ENCODE assay signal across 12 cellular contexts in genomic region chrX:10486373-10486772, GRCh38.
DNase-seq lines count a peak whose midpoint lies in the region; ATAC-seq, FAIRE-seq and TF ChIP-seq lines count a peak whose summit lies in the region.
"Had no signal": no experiment of that assay in that cellular context is flagged by ENCODE, and none has a peak within 500 bp of the region (broad histone marks: within the 10 kb centered on the region; RNA-seq: fewer than 3 reads in every experiment).

No MANE protein-coding gene starts in this region.

- ATAC-seq in upper lobe of right lung (no peak), HG02763 (IDR thresholded peaks at IDR 0.05; ENCODE audit: unreplicated experiment) (no peak)
- ATAC-seq: activated CD4-positive, alpha-beta T cell treated with anti-CD3 and anti-CD28 coated beads for 36 hours had no signal

- H2AFZ ChIP-seq in keratinocyte (ENCODE audit: control insufficient read depth, low read length): no peak overlapping the region

- peak overlapping the region; percentile 58 for H3K27ac ChIP-seq in keratinocyte (ENCODE audit: control insufficient read depth, insufficient read depth, low read length)
- H3K27ac ChIP-seq in upper lobe of right lung: no peak overlapping the region
- H3K27ac ChIP-seq: testis had no signal

- DNase-seq in AG04449 (ENCODE audit: low read depth, low spot score) (peak; percentile 59), LHCN-M2 (ENCODE audit: low read depth) (peak; percentile 77), dermis blood vessel endothelial cell (peak; percentile 63), keratinocyte (ENCODE audit: low read depth, low spot score) (peak; percentile 21), upper lobe of right lung (no peak), G401 (ENCODE audit: low spot score) (no peak), occipital lobe (lab: John Stamatoyannopoulos, UW) (no peak)
- DNase-seq: activated CD4-positive, alpha-beta T cell treated with anti-CD3 and anti-CD28 coated beads for 36 hours; mesendoderm; NCI-H1417 treated with DMSO at 0.1 percent for 48 hours; testis had no signal

- H3K4me3 ChIP-seq in AG04449 (ENCODE audit: low read depth, low read length) (no peak overlapping the region), keratinocyte (ENCODE audit: control insufficient read depth in 2 of 3, extremely low read depth in 1 of 3, insufficient read depth in 2 of 3, low read depth in 1 of 3, low read length in 3 of 3) (no peak overlapping the region), upper lobe of right lung (no peak overlapping the region)
- H3K4me3 ChIP-seq: testis had no signal

- no peaks in the 10 kb centered on the region for H4K20me1 ChIP-seq in keratinocyte (ENCODE audit: control insufficient read depth, extremely low read depth, insufficient read depth, low read length)

- peaks cover 23% of the 10 kb centered on the region for H3K4me1 ChIP-seq in keratinocyte (ENCODE audit: control insufficient read depth, extremely low read depth, insufficient read depth, low read length)
- H3K4me1 ChIP-seq in upper lobe of right lung: peaks cover 7% of the 10 kb centered on the region
- H3K4me1 ChIP-seq: testis had no signal

- H3K79me2 ChIP-seq in keratinocyte (ENCODE audit: control insufficient read depth, insufficient read depth, low read length): no peaks in the 10 kb centered on the region

- H3K4me2 ChIP-seq in keratinocyte (ENCODE audit: control insufficient read depth, extremely low read depth, insufficient read depth, low read depth, low read length): peak overlapping the region; percentile 17

- POLR2A ChIA-PET in AG04449 (lab: Yijun Ruan, JAX): no interaction called here

- H3K27me3 ChIP-seq in keratinocyte (ENCODE audit: control insufficient read depth, extremely low read depth, insufficient read depth, low read length) (no peaks in the 10 kb centered on the region), upper lobe of right lung (no peaks in the 10 kb centered on the region)
- H3K27me3 ChIP-seq: testis had no signal

- TF ChIP-seq CTCF in AG04449 (IDR thresholded peaks at IDR 0.05; ENCODE audit: insufficient read depth, low read length, missing control alignments) (no peak), keratinocyte (optimal IDR thresholded peaks at IDR 0.05 in 1 of 3, IDR thresholded peaks at IDR 0.05 in 1 of 3, conservative IDR thresholded peaks at IDR 0.05 in 1 of 3; ENCODE audit: extremely low read depth in 1 of 3, insufficient read depth in 2 of 3, low read length in 3 of 3) (no peak), upper lobe of right lung (IDR thresholded peaks at IDR 0.05) (no peak)

- no peak for FAIRE-seq in keratinocyte (lab: Jason Lieb, UNC)

- intact Hi-C loops in upper lobe of right lung (cut with DNase I): no loop called here

- H3K9ac ChIP-seq in keratinocyte (ENCODE audit: control insufficient read depth, extremely low read depth, insufficient read depth, low read length): peak overlapping the region; percentile 28

- no peaks in the 10 kb centered on the region for H3K9me1 ChIP-seq in keratinocyte (ENCODE audit: control insufficient read depth, extremely low read depth, insufficient read depth, low read length)

- CTCF ChIA-PET in AG04449 (lab: Yijun Ruan, JAX): interaction anchor here (1.0 kb wide), 1 partner anchor 651 kb away, joined by 3 read pairs; no protein-coding TSS in a partner anchor

- dilution Hi-C loops in keratinocyte (cut with MboI; ENCODE audit: extremely low pct_ligation_motif_present, low sequenced_read_pairs): no loop called here

- no peaks in the 10 kb centered on the region for H3K9me3 ChIP-seq in keratinocyte (ENCODE audit: control insufficient read depth, low read depth, low read length)
- no peaks in the 10 kb centered on the region for H3K9me3 ChIP-seq in upper lobe of right lung
- H3K9me3 ChIP-seq: testis had no signal

- in situ Hi-C loops in G401 (cut with HindIII; ENCODE audit: low sequenced_read_pairs): no loop called here

- H3K36me3 ChIP-seq in keratinocyte (ENCODE audit: control insufficient read depth in 2 of 2, extremely low read depth in 1 of 2, insufficient read depth in 2 of 2, low read length in 2 of 2): no peaks in the 10 kb centered on the region
- no peaks in the 10 kb centered on the region for H3K36me3 ChIP-seq in upper lobe of right lung

Comparison
In these comparisons a context has a peak if more than half of its experiments do, and no peak if none do; other contexts are left out.
1. DNase-seq: peak in AG04449 (single experiment), LHCN-M2 (single experiment), dermis blood vessel endothelial cell (single experiment) and keratinocyte (single experiment); none in upper lobe of right lung (single experiment), G401 (single experiment) and occipital lobe (single experiment).